Comparison of ENCODE assay signal across 14 cellular contexts in genomic region chr5:11482011-11482410, GRCh38.
A peak's percentile ranks its signal among the peaks of the same experiment; 100 is the strongest.
DNase-seq lines count a peak whose midpoint lies in the region; ATAC-seq and TF ChIP-seq lines count a peak whose summit lies in the region.
"Had no signal": no experiment of that assay in that cellular context is flagged by ENCODE, and none has a peak within 500 bp of the region (broad histone marks: within the 10 kb centered on the region; RNA-seq: fewer than 3 reads in every experiment).

No MANE protein-coding gene starts in this region.

- DNase-seq in Daoy (ENCODE audit: low read depth) (peak; percentile 49), M059J (ENCODE audit: low read depth) (peak; percentile 50), fibroblast of mammary gland (ENCODE audit: low read depth) (peak; percentile 20), GM10266 (ENCODE audit: extremely low spot score) (no peak), SK-N-DZ (ENCODE audit: low spot score) (no peak), cerebellum (ENCODE audit: low spot score) (no peak)
- DNase-seq: BE2C; CD4-positive, alpha-beta memory T cell; DMS153; DND-41; GF-D8; H7 had no signal

- TF ChIP-seq CTCF in fibroblast of mammary gland (conservative IDR thresholded peaks at IDR 0.05; ENCODE audit: control insufficient read depth, insufficient read depth, low read depth, low read length) = no peak
- no peak for TF ChIP-seq CTCF in GM10266 (IDR thresholded peaks at IDR 0.05; ENCODE audit: control insufficient read depth, insufficient read depth, low read depth, missing control alignments)

- no peak for ATAC-seq in HG03378 (IDR thresholded peaks at IDR 0.05; ENCODE audit: unreplicated experiment)
- ATAC-seq: GM23338 had no signal

- no peak overlapping the region for H3K4me3 ChIP-seq in fibroblast of mammary gland (ENCODE audit: control insufficient read depth, low read depth, low read length)
- H3K4me3 ChIP-seq: GM23338 had no signal

Comparison
In these comparisons a context has a peak if more than half of its experiments do, and no peak if none do; other contexts are left out.
1. DNase-seq: peak in Daoy (single experiment), M059J (single experiment) and fibroblast of mammary gland (single experiment); none in GM10266 (single experiment), SK-N-DZ (single experiment) and cerebellum (single experiment).